Comparison of ENCODE assay signal across 29 cellular contexts in the genomic region with DNA sequence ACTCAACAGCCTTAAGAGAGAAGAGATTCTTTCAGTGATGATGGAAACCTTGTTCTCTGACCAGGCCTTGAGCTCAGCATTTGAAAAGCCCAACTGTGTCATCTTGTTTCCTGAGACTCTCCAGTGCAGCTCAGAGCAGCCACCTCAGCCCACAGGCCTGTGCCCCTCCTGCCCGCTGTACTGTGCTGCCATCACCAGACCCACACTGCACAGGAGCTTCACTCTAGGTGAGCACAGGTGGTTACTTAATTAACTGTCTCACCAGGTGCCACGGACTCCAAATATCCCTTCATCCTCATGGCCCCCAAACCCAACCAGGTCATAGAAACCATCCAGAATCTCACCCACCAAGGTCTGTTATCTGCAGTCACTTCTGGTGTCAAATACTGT. TPM values are rescaled to one million over a fixed set of nuclear protein-coding genes. Genes with fewer than 3 reads are reported as not detected.
"Had no signal": no experiment of that assay in that cellular context is flagged by ENCODE, and none has a peak within 500 bp of the region (broad histone marks: within the 10 kb centered on the region; RNA-seq: fewer than 3 reads in every experiment).

No MANE protein-coding gene starts in this region.

- ATAC-seq: activated CD4-positive, CD25-positive, alpha-beta regulatory T cell treated with anti-CD3 and anti-CD28 coated beads, Interleukin-2, amount 50 U/mL, for 24 hours; body of pancreas; gastroesophageal sphincter; left colon; naive thymus-derived CD4-positive, alpha-beta T cell; pancreas; psoas muscle; stimulated activated naive CD8-positive, alpha-beta T cell treated with anti-CD3 and anti-CD28 coated beads, Interleukin-15, Interleukin-2, amounts not matched to agents 100 U/mL and 50 U/mL, for 24 hours had no signal

- H3K4me3 Mint-ChIP-seq: activated naive CD4-positive, alpha-beta T cell treated with anti-CD3 and anti-CD28 coated beads for 36 hours; activated naive CD8-positive, alpha-beta T cell treated with anti-CD3 and anti-CD28 coated beads for 36 hours; naive thymus-derived CD4-positive, alpha-beta T cell; T-helper 2 cell treated with Interferon-gamma antibody and Interleukin-4, amounts not matched to agents 5 μg/mL and 100 μg/mL, for 36 hours had no signal

- H3K9me3 ChIP-seq: adrenal gland, pancreas, vagina had no signal

- H3K4me2 ChIP-seq: hepatocyte had no signal

- H2AFZ ChIP-seq: hepatocyte had no signal

- H3K27ac ChIP-seq: adrenal gland, body of pancreas, cardiac muscle cell, gastroesophageal sphincter, hepatocyte, pancreas, psoas muscle, thoracic aorta, vagina, WERI-Rb-1 had no signal

- H3K36me3 ChIP-seq: adrenal gland, cardiac muscle cell, gastroesophageal sphincter, pancreas, thoracic aorta, vagina, WERI-Rb-1 had no signal

- H3K4me1 ChIP-seq: adrenal gland, gastroesophageal sphincter, pancreas, psoas muscle had no signal

- H3K27me3 ChIP-seq: adrenal gland, body of pancreas, cardiac muscle cell, hepatocyte, pancreas, vagina had no signal

- H3K79me2 ChIP-seq: hepatocyte had no signal

- DNase-seq: activated CD4-positive, alpha-beta T cell treated with anti-CD3 and anti-CD28 coated beads for 48 hours; activated CD4-positive, alpha-beta T cell treated with anti-CD3 and anti-CD28 coated beads, Interleukin-2, amount 50 U/mL, for 48 hours; activated effector memory CD4-positive, alpha-beta T cell treated with anti-CD3 and anti-CD28 coated beads, Interleukin-2, amount 50 U/mL, for 16 hours; activated naive CD4-positive, alpha-beta T cell treated with anti-CD3 and anti-CD28 coated beads for 36 hours; activated naive CD8-positive, alpha-beta T cell treated with anti-CD3 and anti-CD28 coated beads for 36 hours; body of pancreas; cortex of kidney; left colon; mammary epithelial cell; midbrain; naive thymus-derived CD4-positive, alpha-beta T cell; pancreas; psoas muscle; stimulated activated CD4-positive, alpha-beta T cell treated with anti-CD3 and anti-CD28 coated beads, Interleukin-15, amount 100 ng/mL, for 24 hours; stimulated activated CD4-positive, alpha-beta T cell treated with anti-CD3 and anti-CD28 coated beads, Interleukin-2, amount 100 ng/mL, for 24 hours; stimulated activated naive CD8-positive, alpha-beta T cell treated with anti-CD3 and anti-CD28 coated beads, Interleukin-15, Interleukin-2, amounts not matched to agents 100 U/mL and 50 U/mL, for 24 hours; T-helper 1 cell; trophoblast cell; WERI-Rb-1 had no signal

- H3K4me1 Mint-ChIP-seq: activated naive CD8-positive, alpha-beta T cell treated with anti-CD3 and anti-CD28 coated beads for 36 hours; naive thymus-derived CD4-positive, alpha-beta T cell had no signal

- H3K27ac Mint-ChIP-seq: activated naive CD4-positive, alpha-beta T cell treated with anti-CD3 and anti-CD28 coated beads for 36 hours; activated naive CD8-positive, alpha-beta T cell treated with anti-CD3 and anti-CD28 coated beads for 36 hours; naive thymus-derived CD4-positive, alpha-beta T cell; T-helper 2 cell treated with Interferon-gamma antibody and Interleukin-4, amounts not matched to agents 5 μg/mL and 100 μg/mL, for 36 hours had no signal

- H3K36me3 Mint-ChIP-seq: activated naive CD8-positive, alpha-beta T cell treated with anti-CD3 and anti-CD28 coated beads for 36 hours had no signal

- H3K4me3 ChIP-seq: adrenal gland, body of pancreas, cardiac muscle cell, gastroesophageal sphincter, hepatocyte, pancreas, psoas muscle, thoracic aorta, vagina had no signal

RNA-seq across cellular contexts. Expression of a gene that starts 52.0 kb away (rescaled TPM):
- total RNA-seq: endothelial cell of umbilical vein, fibroblast of villous mesenchyme had no signal
